In the genomic region with DNA sequence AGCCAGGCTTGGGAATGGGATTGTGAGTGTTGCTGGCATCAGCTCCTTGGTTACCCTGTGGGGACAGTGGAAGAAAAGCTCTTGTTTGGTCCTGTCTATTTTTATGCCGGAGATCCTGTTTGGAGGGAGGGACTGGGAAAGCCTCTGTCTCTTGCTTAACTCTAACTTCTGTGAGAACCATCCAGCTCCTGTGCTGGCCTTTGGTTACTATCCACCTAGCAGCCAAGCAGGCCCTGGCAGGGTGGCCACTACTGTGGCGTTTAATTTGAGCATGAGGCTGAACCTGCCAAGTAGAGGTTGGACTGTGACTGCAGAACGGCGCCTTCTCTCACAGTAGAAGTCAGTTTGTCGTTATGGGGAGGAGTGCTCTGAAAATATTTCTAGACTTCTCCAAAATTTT, we compare ENCODE assay signal across 14 cellular contexts.
A peak's percentile ranks its signal among the peaks of the same experiment; 100 is the strongest.
DNase-seq lines count a peak whose midpoint lies in the region; ATAC-seq and TF ChIP-seq lines count a peak whose summit lies in the region.
"Had no signal": no experiment of that assay in that cellular context is flagged by ENCODE, and none has a peak within 500 bp of the region (broad histone marks: within the 10 kb centered on the region; RNA-seq: fewer than 3 reads in every experiment).

No MANE protein-coding gene starts in this region.

- H3K27me3 Mint-ChIP-seq in activated CD4-positive, alpha-beta T cell treated with anti-CD3 and anti-CD28 coated beads for 36 hours = no peaks in the 10 kb centered on the region
- no peaks in the 10 kb centered on the region for H3K27me3 Mint-ChIP-seq in stimulated activated naive CD8-positive, alpha-beta T cell treated with anti-CD3 and anti-CD28 coated beads, Interleukin-15, amount 100 ng/mL, for 72 hours
- H3K27me3 Mint-ChIP-seq: type B pancreatic cell had no signal

- intact Hi-C loops in activated CD4-positive, alpha-beta T cell treated with anti-CD3 and anti-CD28 coated beads for 36 hours (cut with DNase I, micrococcal nuclease) = no loop called here
- intact Hi-C loops in ascending aorta (cut with DNase I) = loop anchor here (1.0 kb wide), 1 partner anchor 192 kb away; no protein-coding TSS in a partner anchor

- CTCF ChIA-PET in activated CD4-positive, alpha-beta T cell treated with anti-CD3 and anti-CD28 coated beads for 36 hours (lab: Charles Lee) = interaction anchor here (0.6 to 1.0 kb wide), 2 partner anchors 57 to 376 kb away, joined by 3 read pairs; no protein-coding TSS in a partner anchor

- WGBS in liver = 35% methylated on average over 5 of the region's 5 CpGs

- H3K36me3 ChIP-seq in ascending aorta = peaks cover 3 to 14% of the 10 kb centered on the region in 2 donors
- H3K36me3 ChIP-seq in liver (ENCODE audit: control insufficient read depth in 4 of 4, insufficient read depth in 3 of 4, low read depth in 1 of 4, low read length in 3 of 4) = peaks cover 1 to 17% (median 12%) of the 10 kb centered on the region in 4 donors

- peaks cover 2 to 21% of the 10 kb centered on the region in 2 donors for H3K4me1 ChIP-seq in ascending aorta
- peaks cover 0 to 6% (median 2%) of the 10 kb centered on the region in 4 donors for H3K4me1 ChIP-seq in liver (ENCODE audit: control insufficient read depth in 4 of 4, insufficient read depth in 4 of 4, low read length in 3 of 4)
- H3K4me1 ChIP-seq: A549 had no signal

- peaks cover 24% of the 10 kb centered on the region for H3K36me3 Mint-ChIP-seq in activated CD4-positive, alpha-beta T cell treated with anti-CD3 and anti-CD28 coated beads for 36 hours (ENCODE audit: low read depth)

- H3K27me3 ChIP-seq in ascending aorta = no peaks in the 10 kb centered on the region
- no peaks in the 10 kb centered on the region for H3K27me3 ChIP-seq in liver (ENCODE audit: control insufficient read depth in 4 of 4, insufficient read depth in 4 of 4, low read length in 3 of 4)

- H3K4me3 ChIP-seq in ascending aorta (no peak overlapping the region), liver (ENCODE audit: low read depth in 1 of 3, low read length in 3 of 3) (no peak overlapping the region)
- H3K4me3 ChIP-seq: A549 had no signal

- TF ChIP-seq CTCF in ascending aorta (IDR thresholded peaks at IDR 0.05) (no peak), liver (IDR thresholded peaks at IDR 0.05; ENCODE audit: low read depth, low read length, missing input control) (no peak)

- no peaks in the 10 kb centered on the region for H3K9me3 Mint-ChIP-seq in activated CD4-positive, alpha-beta T cell treated with anti-CD3 and anti-CD28 coated beads for 36 hours (ENCODE audit: low read depth)
- no peaks in the 10 kb centered on the region for H3K9me3 Mint-ChIP-seq in stimulated activated naive CD8-positive, alpha-beta T cell treated with anti-CD3 and anti-CD28 coated beads, Interleukin-15, amount 100 ng/mL, for 72 hours
- H3K9me3 Mint-ChIP-seq: type B pancreatic cell had no signal

- no peak overlapping the region for H3K9ac ChIP-seq in liver (ENCODE audit: low read depth in 1 of 2, low read length in 2 of 2)

- no peak for DNase-seq in activated CD4-positive, alpha-beta T cell treated with anti-CD3 and anti-CD28 coated beads for 36 hours
- no peak for DNase-seq in activated CD4-positive, alpha-beta T cell treated with anti-CD3 and anti-CD28 coated beads, Interleukin-2, amount 50 U/mL, for 48 hours
- DNase-seq in ascending aorta (ENCODE audit: low spot score in 2 of 2) (no peak), HUDEP-2 (lab: John Stamatoyannopoulos, UW; ENCODE audit: unreplicated experiment in 76 of 76) (no peak), NCI-H1092 (lab: John Stamatoyannopoulos, UW) (no peak)
- no peak for DNase-seq in stimulated activated naive CD8-positive, alpha-beta T cell treated with anti-CD3 and anti-CD28 coated beads, Interleukin-15, amount 100 ng/mL, for 72 hours
- DNase-seq in activated CD4-positive, alpha-beta T cell treated with anti-CD3 and anti-CD28 coated beads for 4 hours = no peak
- DNase-seq: HCEC 1CT, NCI-H146, NCI-H69 had no signal

- H3K27ac ChIP-seq in ascending aorta (peak overlapping the region; percentile 3 to 59), liver (ENCODE audit: low read depth in 1 of 2, low read length in 2 of 2) (no peak overlapping the region)
- H3K27ac ChIP-seq: A549, RWPE1 had no signal

- peak overlapping the region; percentile 30 for H3K27ac Mint-ChIP-seq in activated CD4-positive, alpha-beta T cell treated with anti-CD3 and anti-CD28 coated beads for 36 hours
- H3K27ac Mint-ChIP-seq in stimulated activated naive CD8-positive, alpha-beta T cell treated with anti-CD3 and anti-CD28 coated beads, Interleukin-15, amount 100 ng/mL, for 72 hours = peak overlapping the region; percentile 55 to 72
- H3K27ac Mint-ChIP-seq: type B pancreatic cell had no signal

- H3K4me3 Mint-ChIP-seq in activated CD4-positive, alpha-beta T cell treated with anti-CD3 and anti-CD28 coated beads for 36 hours = no peak overlapping the region
- no peak overlapping the region for H3K4me3 Mint-ChIP-seq in stimulated activated naive CD8-positive, alpha-beta T cell treated with anti-CD3 and anti-CD28 coated beads, Interleukin-15, amount 100 ng/mL, for 72 hours
- H3K4me3 Mint-ChIP-seq: type B pancreatic cell had no signal

- peak; percentile 55 to 70 for TF ChIP-seq RAD21 in liver (IDR thresholded peaks at IDR 0.05)

- H3K9me3 ChIP-seq in ascending aorta (no peaks in the 10 kb centered on the region), liver (ENCODE audit: control insufficient read depth in 4 of 4, low read length in 3 of 4) (no peaks in the 10 kb centered on the region)
- H3K9me3 ChIP-seq: A549 had no signal

- no peak for ATAC-seq in activated CD4-positive, alpha-beta T cell treated with anti-CD3 and anti-CD28 coated beads for 36 hours
- no peak for ATAC-seq in stimulated activated naive CD8-positive, alpha-beta T cell treated with anti-CD3 and anti-CD28 coated beads, Interleukin-15, amount 100 ng/mL, for 72 hours
- ATAC-seq: A549 had no signal

- POLR2A ChIA-PET in activated CD4-positive, alpha-beta T cell treated with anti-CD3 and anti-CD28 coated beads for 36 hours (lab: Charles Lee) = no interaction called here

- H3K4me1 Mint-ChIP-seq in activated CD4-positive, alpha-beta T cell treated with anti-CD3 and anti-CD28 coated beads for 36 hours = peaks cover 6% of the 10 kb centered on the region
- H3K4me1 Mint-ChIP-seq in stimulated activated naive CD8-positive, alpha-beta T cell treated with anti-CD3 and anti-CD28 coated beads, Interleukin-15, amount 100 ng/mL, for 72 hours = peaks cover 15% of the 10 kb centered on the region

TF ChIP-seq in liver, 16 proteins besides CTCF, POLR2A, EP300 and RAD21 (continues in another document):
- TF ChIP-seq FOXA1 (IDR thresholded peaks at IDR 0.05) (no peak), TAF1 (conservative IDR thresholded peaks at IDR 0.05) (no peak), YY1 (IDR thresholded peaks at IDR 0.05) (peak; percentile 55), SP1 (IDR thresholded peaks at IDR 0.05) (peak; percentile 45), HNF4A (conservative IDR thresholded peaks at IDR 0.05) (peak; percentile 62 to 70), JUND (IDR thresholded peaks at IDR 0.05) (no peak), EGR1 (IDR thresholded peaks at IDR 0.05; ENCODE audit: low read depth in 2 of 2) (no peak), NR2F2 (IDR thresholded peaks at IDR 0.05) (no peak), FOXA2 (IDR thresholded peaks at IDR 0.05) (no peak), RXRA (IDR thresholded peaks at IDR 0.05) (peak; percentile 23 to 55)
- TF ChIP-seq, protein P1, sequence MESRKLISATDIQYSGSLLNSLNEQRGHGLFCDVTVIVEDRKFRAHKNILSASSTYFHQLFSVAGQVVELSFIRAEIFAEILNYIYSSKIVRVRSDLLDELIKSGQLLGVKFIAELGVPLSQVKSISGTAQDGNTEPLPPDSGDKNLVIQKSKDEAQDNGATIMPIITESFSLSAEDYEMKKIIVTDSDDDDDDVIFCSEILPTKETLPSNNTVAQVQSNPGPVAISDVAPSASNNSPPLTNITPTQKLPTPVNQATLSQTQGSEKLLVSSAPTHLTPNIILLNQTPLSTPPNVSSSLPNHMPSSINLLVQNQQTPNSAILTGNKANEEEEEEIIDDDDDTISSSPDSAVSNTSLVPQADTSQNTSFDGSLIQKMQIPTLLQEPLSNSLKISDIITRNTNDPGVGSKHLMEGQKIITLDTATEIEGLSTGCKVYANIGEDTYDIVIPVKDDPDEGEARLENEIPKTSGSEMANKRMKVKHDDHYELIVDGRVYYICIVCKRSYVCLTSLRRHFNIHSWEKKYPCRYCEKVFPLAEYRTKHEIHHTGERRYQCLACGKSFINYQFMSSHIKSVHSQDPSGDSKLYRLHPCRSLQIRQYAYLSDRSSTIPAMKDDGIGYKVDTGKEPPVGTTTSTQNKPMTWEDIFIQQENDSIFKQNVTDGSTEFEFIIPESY (IDR thresholded peaks at IDR 0.05) = no peak
- TF ChIP-seq, protein P2, sequence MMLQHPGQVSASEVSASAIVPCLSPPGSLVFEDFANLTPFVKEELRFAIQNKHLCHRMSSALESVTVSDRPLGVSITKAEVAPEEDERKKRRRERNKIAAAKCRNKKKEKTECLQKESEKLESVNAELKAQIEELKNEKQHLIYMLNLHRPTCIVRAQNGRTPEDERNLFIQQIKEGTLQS (IDR thresholded peaks at IDR 0.05) = no peak
- TF ChIP-seq, protein P3, sequence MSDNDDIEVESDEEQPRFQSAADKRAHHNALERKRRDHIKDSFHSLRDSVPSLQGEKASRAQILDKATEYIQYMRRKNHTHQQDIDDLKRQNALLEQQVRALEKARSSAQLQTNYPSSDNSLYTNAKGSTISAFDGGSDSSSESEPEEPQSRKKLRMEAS (IDR thresholded peaks at IDR 0.05) = peak; percentile 55

Comparison
In these comparisons a context has a peak if more than half of its experiments do, and no peak if none do; other contexts are left out.
1. H3K27ac ChIP-seq: peak in ascending aorta (2 of 2); none in liver (0 of 2).